ENCODE assay signal across 1 cellular context in the genomic region with DNA sequence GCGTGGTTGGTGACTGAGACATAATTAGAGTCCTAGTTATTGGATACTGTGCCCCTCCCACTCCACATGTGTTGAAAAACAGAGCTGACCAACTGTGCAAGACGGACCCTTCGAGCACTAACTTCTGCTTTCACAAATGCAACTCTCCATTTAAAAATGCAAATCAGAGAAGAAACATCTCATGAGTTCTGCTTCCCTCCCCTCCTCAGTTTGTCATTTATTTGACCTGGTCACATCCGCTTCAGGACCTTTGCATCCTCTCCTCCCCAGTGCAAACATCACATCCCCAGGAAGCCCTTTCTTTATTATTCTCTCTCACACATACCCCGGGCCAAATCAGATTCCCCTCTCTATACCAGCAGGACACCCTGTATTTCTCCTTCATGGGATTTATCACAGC.
TF ChIP-seq lines count a peak whose summit lies in the region.

No MANE protein-coding gene starts in this region.

TF ChIP-seq in H1, 55 proteins besides CTCF, POLR2A, EP300 and RAD21 (continued from another document):
- TF ChIP-seq, protein P1, sequence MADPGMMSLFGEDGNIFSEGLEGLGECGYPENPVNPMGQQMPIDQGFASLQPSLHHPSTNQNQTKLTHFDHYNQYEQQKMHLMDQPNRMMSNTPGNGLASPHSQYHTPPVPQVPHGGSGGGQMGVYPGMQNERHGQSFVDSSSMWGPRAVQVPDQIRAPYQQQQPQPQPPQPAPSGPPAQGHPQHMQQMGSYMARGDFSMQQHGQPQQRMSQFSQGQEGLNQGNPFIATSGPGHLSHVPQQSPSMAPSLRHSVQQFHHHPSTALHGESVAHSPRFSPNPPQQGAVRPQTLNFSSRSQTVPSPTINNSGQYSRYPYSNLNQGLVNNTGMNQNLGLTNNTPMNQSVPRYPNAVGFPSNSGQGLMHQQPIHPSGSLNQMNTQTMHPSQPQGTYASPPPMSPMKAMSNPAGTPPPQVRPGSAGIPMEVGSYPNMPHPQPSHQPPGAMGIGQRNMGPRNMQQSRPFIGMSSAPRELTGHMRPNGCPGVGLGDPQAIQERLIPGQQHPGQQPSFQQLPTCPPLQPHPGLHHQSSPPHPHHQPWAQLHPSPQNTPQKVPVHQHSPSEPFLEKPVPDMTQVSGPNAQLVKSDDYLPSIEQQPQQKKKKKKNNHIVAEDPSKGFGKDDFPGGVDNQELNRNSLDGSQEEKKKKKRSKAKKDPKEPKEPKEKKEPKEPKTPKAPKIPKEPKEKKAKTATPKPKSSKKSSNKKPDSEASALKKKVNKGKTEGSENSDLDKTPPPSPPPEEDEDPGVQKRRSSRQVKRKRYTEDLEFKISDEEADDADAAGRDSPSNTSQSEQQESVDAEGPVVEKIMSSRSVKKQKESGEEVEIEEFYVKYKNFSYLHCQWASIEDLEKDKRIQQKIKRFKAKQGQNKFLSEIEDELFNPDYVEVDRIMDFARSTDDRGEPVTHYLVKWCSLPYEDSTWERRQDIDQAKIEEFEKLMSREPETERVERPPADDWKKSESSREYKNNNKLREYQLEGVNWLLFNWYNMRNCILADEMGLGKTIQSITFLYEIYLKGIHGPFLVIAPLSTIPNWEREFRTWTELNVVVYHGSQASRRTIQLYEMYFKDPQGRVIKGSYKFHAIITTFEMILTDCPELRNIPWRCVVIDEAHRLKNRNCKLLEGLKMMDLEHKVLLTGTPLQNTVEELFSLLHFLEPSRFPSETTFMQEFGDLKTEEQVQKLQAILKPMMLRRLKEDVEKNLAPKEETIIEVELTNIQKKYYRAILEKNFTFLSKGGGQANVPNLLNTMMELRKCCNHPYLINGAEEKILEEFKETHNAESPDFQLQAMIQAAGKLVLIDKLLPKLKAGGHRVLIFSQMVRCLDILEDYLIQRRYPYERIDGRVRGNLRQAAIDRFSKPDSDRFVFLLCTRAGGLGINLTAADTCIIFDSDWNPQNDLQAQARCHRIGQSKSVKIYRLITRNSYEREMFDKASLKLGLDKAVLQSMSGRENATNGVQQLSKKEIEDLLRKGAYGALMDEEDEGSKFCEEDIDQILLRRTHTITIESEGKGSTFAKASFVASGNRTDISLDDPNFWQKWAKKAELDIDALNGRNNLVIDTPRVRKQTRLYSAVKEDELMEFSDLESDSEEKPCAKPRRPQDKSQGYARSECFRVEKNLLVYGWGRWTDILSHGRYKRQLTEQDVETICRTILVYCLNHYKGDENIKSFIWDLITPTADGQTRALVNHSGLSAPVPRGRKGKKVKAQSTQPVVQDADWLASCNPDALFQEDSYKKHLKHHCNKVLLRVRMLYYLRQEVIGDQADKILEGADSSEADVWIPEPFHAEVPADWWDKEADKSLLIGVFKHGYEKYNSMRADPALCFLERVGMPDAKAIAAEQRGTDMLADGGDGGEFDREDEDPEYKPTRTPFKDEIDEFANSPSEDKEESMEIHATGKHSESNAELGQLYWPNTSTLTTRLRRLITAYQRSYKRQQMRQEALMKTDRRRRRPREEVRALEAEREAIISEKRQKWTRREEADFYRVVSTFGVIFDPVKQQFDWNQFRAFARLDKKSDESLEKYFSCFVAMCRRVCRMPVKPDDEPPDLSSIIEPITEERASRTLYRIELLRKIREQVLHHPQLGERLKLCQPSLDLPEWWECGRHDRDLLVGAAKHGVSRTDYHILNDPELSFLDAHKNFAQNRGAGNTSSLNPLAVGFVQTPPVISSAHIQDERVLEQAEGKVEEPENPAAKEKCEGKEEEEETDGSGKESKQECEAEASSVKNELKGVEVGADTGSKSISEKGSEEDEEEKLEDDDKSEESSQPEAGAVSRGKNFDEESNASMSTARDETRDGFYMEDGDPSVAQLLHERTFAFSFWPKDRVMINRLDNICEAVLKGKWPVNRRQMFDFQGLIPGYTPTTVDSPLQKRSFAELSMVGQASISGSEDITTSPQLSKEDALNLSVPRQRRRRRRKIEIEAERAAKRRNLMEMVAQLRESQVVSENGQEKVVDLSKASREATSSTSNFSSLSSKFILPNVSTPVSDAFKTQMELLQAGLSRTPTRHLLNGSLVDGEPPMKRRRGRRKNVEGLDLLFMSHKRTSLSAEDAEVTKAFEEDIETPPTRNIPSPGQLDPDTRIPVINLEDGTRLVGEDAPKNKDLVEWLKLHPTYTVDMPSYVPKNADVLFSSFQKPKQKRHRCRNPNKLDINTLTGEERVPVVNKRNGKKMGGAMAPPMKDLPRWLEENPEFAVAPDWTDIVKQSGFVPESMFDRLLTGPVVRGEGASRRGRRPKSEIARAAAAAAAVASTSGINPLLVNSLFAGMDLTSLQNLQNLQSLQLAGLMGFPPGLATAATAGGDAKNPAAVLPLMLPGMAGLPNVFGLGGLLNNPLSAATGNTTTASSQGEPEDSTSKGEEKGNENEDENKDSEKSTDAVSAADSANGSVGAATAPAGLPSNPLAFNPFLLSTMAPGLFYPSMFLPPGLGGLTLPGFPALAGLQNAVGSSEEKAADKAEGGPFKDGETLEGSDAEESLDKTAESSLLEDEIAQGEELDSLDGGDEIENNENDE (IDR thresholded peaks at IDR 0.05; ENCODE audit: insufficient replicate concordance, low read length), result no peak
- TF ChIP-seq HDAC2 (IDR thresholded peaks at IDR 0.05; ENCODE audit: borderline replicate concordance in 1 of 2, low read depth in 2 of 2, low read length in 2 of 2) (no peak), TBP (IDR thresholded peaks at IDR 0.05; ENCODE audit: low read depth, low read length) (no peak), GTF2F1 (IDR thresholded peaks at IDR 0.05; ENCODE audit: borderline replicate concordance, low read depth, low read length) (no peak), SIX5 (IDR thresholded peaks at IDR 0.05; ENCODE audit: low read depth, low read length) (no peak), TAF1 (IDR thresholded peaks at IDR 0.05; ENCODE audit: low read depth, low read length) (no peak), TCF12 (IDR thresholded peaks at IDR 0.05; ENCODE audit: low read depth, low read length) (no peak), EZH2 (IDR thresholded peaks at IDR 0.05; ENCODE audit: low read depth, low read length, severe bottlenecking) (no peak), EGR1 (IDR thresholded peaks at IDR 0.05; ENCODE audit: borderline replicate concordance, low read depth, low read length) (no peak), MAX (IDR thresholded peaks at IDR 0.05) (no peak), FOSL1 (IDR thresholded peaks at IDR 0.05; ENCODE audit: insufficient read depth, low read depth, low read length) (no peak), SP4 (IDR thresholded peaks at IDR 0.05; ENCODE audit: low read length) (no peak)
- TF ChIP-seq, protein P2, sequence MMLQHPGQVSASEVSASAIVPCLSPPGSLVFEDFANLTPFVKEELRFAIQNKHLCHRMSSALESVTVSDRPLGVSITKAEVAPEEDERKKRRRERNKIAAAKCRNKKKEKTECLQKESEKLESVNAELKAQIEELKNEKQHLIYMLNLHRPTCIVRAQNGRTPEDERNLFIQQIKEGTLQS (IDR thresholded peaks at IDR 0.05; ENCODE audit: insufficient read depth, low read depth, low read length), result no peak
